In genomic region chr5:122959740-122960450, GRCh38 we compare ENCODE assay signal across 23 cellular contexts.
DNase-seq lines count a peak whose midpoint lies in the region; ATAC-seq, FAIRE-seq and TF ChIP-seq lines count a peak whose summit lies in the region.
"Had no signal": no experiment of that assay in that cellular context is flagged by ENCODE, and none has a peak within 500 bp of the region (broad histone marks: within the 10 kb centered on the region; RNA-seq: fewer than 3 reads in every experiment).

No MANE protein-coding gene starts in this region.

- H3K27ac ChIP-seq in thyroid gland: peak overlapping the region; percentile 2 to 62 (median 33)
- H3K27ac ChIP-seq: SJSA1 had no signal

- H3K4me1 ChIP-seq in thyroid gland: peaks cover 4 to 16% of the 10 kb centered on the region in 2 donors
- H3K4me1 ChIP-seq: SJSA1 had no signal

- H3K27me3 ChIP-seq in thyroid gland: no peaks in the 10 kb centered on the region
- H3K27me3 ChIP-seq: MG63, SJSA1 had no signal

- ATAC-seq in GM19023 (IDR thresholded peaks at IDR 0.05; ENCODE audit: unreplicated experiment): no peak
- ATAC-seq: Panc1 had no signal

- H3K9me3 ChIP-seq in thyroid gland: no peaks in the 10 kb centered on the region

- H3K36me3 ChIP-seq in thyroid gland: no peaks in the 10 kb centered on the region
- H3K36me3 ChIP-seq: MG63, SJSA1 had no signal

- no peak for TF ChIP-seq POLR2A in thyroid gland (IDR thresholded peaks at IDR 0.05)

- H3K4me3 ChIP-seq in thyroid gland (replicated peaks in 1 of 3): no peak overlapping the region
- H3K4me3 ChIP-seq: MG63, SJSA1 had no signal

- TF ChIP-seq CTCF in thyroid gland (IDR thresholded peaks at IDR 0.05): no peak

- DNase-seq in NCI-H748 (lab: John Stamatoyannopoulos, UW; ENCODE audit: unreplicated experiment) (peak; percentile 69), left kidney (ENCODE audit: low read depth, low spot score) (peak; percentile 62), thyroid gland (no peak), HK-2 (ENCODE audit: unreplicated experiment) (no peak)
- DNase-seq in activated T-cell treated with anti-CD3 and anti-CD28 coated beads, Interleukin-2, amount 50 U/mL, for 1 hour: no peak
- DNase-seq: ACHN; C1 segment of cervical spinal cord; CD8-positive, alpha-beta memory T cell; Kasumi-1; MG63; NCI-H1048; NCI-H1436 treated with DMSO at 0.1 percent for 48 hours; NCI-H2107; NCI-H345; NCI-H524 treated with DMSO at 0.1 percent for 48 hours had no signal

- intact Hi-C loops in thyroid gland (cut with DNase I): no loop called here

- peak; percentile 59 for FAIRE-seq in endometrium (lab: Jason Lieb, UNC)
- FAIRE-seq: GM12892, GM18507, H1, HTR-8/SVneo had no signal

- 18 to 31% methylated on average over 4 of the region's 4 CpGs for WGBS in thyroid gland, 2 donors

Comparison
In these comparisons a context has a peak if more than half of its experiments do, and no peak if none do; other contexts are left out.
1. DNase-seq: peak in NCI-H748 (single experiment) and left kidney (single experiment); none in thyroid gland (0 of 2), activated T-cell treated with anti-CD3 and anti-CD28 coated beads, Interleukin-2, amount 50 U/mL, for 1 hour (single experiment) and HK-2 (single experiment).